Comparison of ENCODE assay signal across 8 cellular contexts in genomic region chr7:107743567-107744344, GRCh38. TPM values are rescaled to one million over a fixed set of nuclear protein-coding genes. Genes with fewer than 3 reads are reported as not detected.
DNase-seq lines count a peak whose midpoint lies in the region; ATAC-seq and TF ChIP-seq lines count a peak whose summit lies in the region.

TSS of gene CBLL1 (plus strand) at chr7:107744142. CDS start at chr7:107744164, 22 bp downstream.

- DNase-seq in GM12864 (ENCODE audit: low read depth), result peak; percentile 89
- peak; percentile 99 for DNase-seq in NCI-H1092 treated with DMSO at 0.1 percent for 48 hours (lab: John Stamatoyannopoulos, UW)
- peak; percentile 91 for DNase-seq in SKM-1 (lab: John Stamatoyannopoulos, UW; ENCODE audit: unreplicated experiment)
- DNase-seq in glutamatergic neuron, result peak; percentile 98
- peak; percentile 94 for DNase-seq in osteoblast (ENCODE audit: insufficient read length, low spot score, missing footprints)
- peak; percentile 83 for DNase-seq in thoracic aorta (ENCODE audit: low spot score)

- peak within 1 kb of the TSS; percentile 98 for H2AFZ ChIP-seq in osteoblast (ENCODE audit: low read length)

- H3K27ac ChIP-seq in osteoblast (ENCODE audit: low read depth, low read length) (peak within 1 kb of the TSS; percentile 93), thoracic aorta (peak within 1 kb of the TSS; percentile 94 to 96)

- H3K4me1 ChIP-seq in osteoblast (ENCODE audit: insufficient read depth, low read length), result peaks cover 19% of the 10 kb centered on the region
- H3K4me1 ChIP-seq in thoracic aorta (ENCODE audit: control insufficient read depth in 1 of 2, low read depth in 2 of 2), result peaks cover 24 to 36% of the 10 kb centered on the region in 2 donors

- no peaks in the 10 kb centered on the region for H3K27me3 ChIP-seq in osteoblast (ENCODE audit: insufficient read depth, low read length)
- no peaks in the 10 kb centered on the region for H3K27me3 ChIP-seq in thoracic aorta (replicated peaks; ENCODE audit: insufficient read depth)

- peak within 1 kb of the TSS; percentile 100 for H3K27ac Mint-ChIP-seq in activated naive CD8-positive, alpha-beta T cell
- H3K27ac Mint-ChIP-seq in glutamatergic neuron (ENCODE audit: unreplicated experiment), result peak within 1 kb of the TSS; percentile 99

- peak within 1 kb of the TSS; percentile 85 for H3K4me2 ChIP-seq in osteoblast (ENCODE audit: insufficient read depth, low read length)

- no peaks in the 10 kb centered on the region for H3K36me3 Mint-ChIP-seq in activated naive CD8-positive, alpha-beta T cell
- no peaks in the 10 kb centered on the region for H3K36me3 Mint-ChIP-seq in glutamatergic neuron (ENCODE audit: unreplicated experiment)

- H4K20me1 ChIP-seq in osteoblast (ENCODE audit: insufficient read depth, low read length), result peaks cover 34% of the 10 kb centered on the region

- H3K27me3 Mint-ChIP-seq in activated naive CD8-positive, alpha-beta T cell, result no peaks in the 10 kb centered on the region
- peaks cover 5% of the 10 kb centered on the region for H3K27me3 Mint-ChIP-seq in glutamatergic neuron (ENCODE audit: unreplicated experiment)

- H3K4me1 Mint-ChIP-seq in activated naive CD8-positive, alpha-beta T cell (ENCODE audit: low read depth), result peaks cover 53% of the 10 kb centered on the region
- H3K4me1 Mint-ChIP-seq in glutamatergic neuron (ENCODE audit: low read depth, unreplicated experiment), result peaks cover 14% of the 10 kb centered on the region

- peaks cover 49% of the 10 kb centered on the region for H3K79me2 ChIP-seq in osteoblast (ENCODE audit: insufficient read depth, low read length)

- H3K4me3 ChIP-seq in GM12864 (ENCODE audit: low read depth, low read length) (peak within 1 kb of the TSS; percentile 91), osteoblast (ENCODE audit: insufficient read depth, low read length) (peak within 1 kb of the TSS; percentile 94), thoracic aorta (peak within 1 kb of the TSS; percentile 92)

- ATAC-seq in HG02623 (IDR thresholded peaks at IDR 0.05; ENCODE audit: unreplicated experiment) (peak; percentile 87), thoracic aorta (ENCODE audit: insufficient number of reproducible peaks, low FRiP score, low read depth) (peak; percentile 94)

- H3K36me3 ChIP-seq in osteoblast (ENCODE audit: insufficient read depth, low read length) (peaks cover under 1% of the 10 kb centered on the region), thoracic aorta (no peaks in the 10 kb centered on the region)

- no peaks in the 10 kb centered on the region for H3K9me3 ChIP-seq in osteoblast (ENCODE audit: low read depth, low read length)
- no peaks in the 10 kb centered on the region for H3K9me3 ChIP-seq in thoracic aorta

- H3K4me3 Mint-ChIP-seq in activated naive CD8-positive, alpha-beta T cell, result peak within 1 kb of the TSS; percentile 96
- peak within 1 kb of the TSS; percentile 99 for H3K4me3 Mint-ChIP-seq in glutamatergic neuron (ENCODE audit: unreplicated experiment)

- TF ChIP-seq CTCF in GM12864 (IDR thresholded peaks at IDR 0.05; ENCODE audit: low read depth, low read length, missing control alignments), result peak; percentile 75
- no peak for TF ChIP-seq CTCF in glutamatergic neuron (IDR thresholded peaks at IDR 0.05; ENCODE audit: partially characterized antibody, unreplicated experiment)
- TF ChIP-seq CTCF in osteoblast (IDR thresholded peaks at IDR 0.05; ENCODE audit: extremely low read depth, low read depth, low read length), result peak; percentile 84
- TF ChIP-seq CTCF in thoracic aorta (IDR thresholded peaks at IDR 0.05), result peak; percentile 65

- no peaks in the 10 kb centered on the region for H3K9me3 Mint-ChIP-seq in activated naive CD8-positive, alpha-beta T cell (ENCODE audit: low read depth)
- peaks cover 2% of the 10 kb centered on the region for H3K9me3 Mint-ChIP-seq in glutamatergic neuron (ENCODE audit: unreplicated experiment)

RNA-seq across cellular contexts. Expression of gene CBLL1, which starts in this region (rescaled TPM):
- 35.6 TPM for total RNA-seq in glutamatergic neuron (ENCODE audit: unreplicated experiment)
- 25.7 and 32.7 TPM in 2 replicates for total RNA-seq in osteoblast
- 10 to 100 TPM; 20.2 to 21.9 TPM for total RNA-seq in thoracic aorta

Comparison
In these comparisons a context has a peak if more than half of its experiments do, and no peak if none do; other contexts are left out.
1. Peak in every context shown above with its lines: DNase-seq, ATAC-seq, H3K4me3 ChIP-seq and H3K27ac ChIP-seq.